ENCODE assay signal across 22 cellular contexts in genomic region chr14:59075503-59075902, GRCh38.
DNase-seq lines count a peak whose midpoint lies in the region; ATAC-seq, FAIRE-seq and TF ChIP-seq lines count a peak whose summit lies in the region.
"Had no signal": no experiment of that assay in that cellular context is flagged by ENCODE, and none has a peak within 500 bp of the region (broad histone marks: within the 10 kb centered on the region; RNA-seq: fewer than 3 reads in every experiment).

No MANE protein-coding gene starts in this region.

- no peak overlapping the region for H4K91ac ChIP-seq in H1 (replicated peaks; ENCODE audit: insufficient read length, low read length)

- in situ Hi-C loops in HepG2 (cut with HindIII; ENCODE audit: extremely low pct_ligation_motif_present, low pct_unique_long_range_greater_than_20kb): no loop called here

- TF ChIP-seq POLR2A in H1 (IDR thresholded peaks at IDR 0.05; ENCODE audit: control extremely low read depth in 1 of 2, low read depth in 2 of 2, low read length in 2 of 2): no peak
- TF ChIP-seq POLR2A in HepG2 (IDR thresholded peaks at IDR 0.05; ENCODE audit: insufficient read depth in 1 of 2, low read depth in 2 of 2, low read length in 2 of 2): no peak
- TF ChIP-seq POLR2A in ovary (IDR thresholded peaks at IDR 0.05): no peak
- TF ChIP-seq POLR2A in esophagus muscularis mucosa (IDR thresholded peaks at IDR 0.05; ENCODE audit: low read depth): no peak

- H2AFZ ChIP-seq in H1 (ENCODE audit: low read length): no peak overlapping the region
- H2AFZ ChIP-seq in HepG2 (ENCODE audit: low read length): no peak overlapping the region
- H2AFZ ChIP-seq: GM23248 had no signal

- no peaks in the 10 kb centered on the region for H3K9me3 Mint-ChIP-seq in Calu3 (ENCODE audit: low read depth, unreplicated experiment)
- H3K9me3 Mint-ChIP-seq: CD4-positive, alpha-beta T cell; HFFc6 had no signal

- CTCF ChIA-PET in Calu3 (lab: Charles Lee) (no interaction called here), H1 (lab: Charles Lee; ENCODE audit: partially characterized antibody) (no interaction called here), HepG2 (lab: Yijun Ruan, JAX; ENCODE audit: low intra/inter-chr PET ratio, low total read pairs) (no interaction called here)

- H2BK12ac ChIP-seq in H1 (ENCODE audit: low read depth, low read length): 0 out of 2 replicates have a peak overlapping the region, but pooled peaks have one; percentile 9

- intact Hi-C loops in Calu3 (cut with micrococcal nuclease; ENCODE audit: unreplicated experiment): no loop called here
- intact Hi-C loops in HepG2 (cut with micrococcal nuclease; ENCODE audit: unreplicated experiment): no loop called here
- intact Hi-C loops in ovary (cut with DNase I): no loop called here
- intact Hi-C loops in esophagus muscularis mucosa (cut with DNase I): no loop called here

- TF ChIP-seq EP300 in H1 (IDR thresholded peaks at IDR 0.05; ENCODE audit: borderline replicate concordance in 1 of 2, low read depth in 2 of 2, low read length in 2 of 2) (no peak), HepG2 (IDR thresholded peaks at IDR 0.05; ENCODE audit: low read depth in 2 of 2, low read length in 2 of 2) (no peak), HepG2 (CRISPR knock-in tag; IDR thresholded peaks at IDR 0.05; ENCODE audit: borderline replicate concordance) (no peak), ovary (IDR thresholded peaks at IDR 0.05) (no peak), esophagus muscularis mucosa (IDR thresholded peaks at IDR 0.05) (no peak)

- H4K5ac ChIP-seq in H1 (ENCODE audit: insufficient read length, low read depth, low read length): no peak overlapping the region

- no peak overlapping the region for H3K27ac Mint-ChIP-seq in Calu3 (ENCODE audit: unreplicated experiment)
- H3K27ac Mint-ChIP-seq: CD4-positive, alpha-beta T cell; HFFc6 had no signal

- DNase-seq in Calu3 (peak; percentile 37), H1 (ENCODE audit: low read depth in 1 of 2, low spot score in 2 of 2) (no peak), HepG2 (ENCODE audit: low spot score) (no peak), small intestine (peak; percentile 66), inferior parietal cortex (ENCODE audit: extremely low spot score) (no peak), ovary (no peak), esophagus muscularis mucosa (ENCODE audit: extremely low spot score) (no peak)
- DNase-seq: AML-193; Caco-2; CD4-positive, alpha-beta T cell; DMS153; DMS79; GDM1; GM23248; H7; HFFc6 had no signal

- WGBS in H1 (ENCODE audit: extremely low coverage in 1 of 2, insufficient coverage in 1 of 2, insufficient read length in 1 of 2, insufficient replicate concordance in 2 of 2, low coverage in 1 of 2, low lambda C conversion rate in 2 of 2, missing lambda C conversion rate in 1 of 2), 2 experiments: 82% methylated on average over 2 of the region's 2 CpGs; no CpG with 5 or more reads in 1 of the 2 experiments
- 0% methylated on average over 2 of the region's 2 CpGs for WGBS in HepG2 (ENCODE audit: low lambda C conversion rate)
- WGBS in small intestine, 3 donors: 7 to 67% (median 39%) methylated on average over 2 of the region's 2 CpGs
- WGBS in ovary, 3 donors: 89 to 94% (median 90%) methylated on average over 2 of the region's 2 CpGs
- WGBS in esophagus muscularis mucosa: 92% methylated on average over 2 of the region's 2 CpGs

- no peaks in the 10 kb centered on the region for H3K23me2 ChIP-seq in H1 (ENCODE audit: low read depth, low read length)

- H3K79me1 ChIP-seq in H1 (ENCODE audit: low read depth, low read length): no peaks in the 10 kb centered on the region

- no peaks in the 10 kb centered on the region for H3K4me1 ChIP-seq in H1 (replicated peaks in 1 of 4; ENCODE audit: control insufficient read depth in 3 of 4, insufficient read depth in 4 of 4, low read length in 3 of 4)
- H3K4me1 ChIP-seq in HepG2 (ENCODE audit: insufficient read depth, low read length): peaks cover 8% of the 10 kb centered on the region
- H3K4me1 ChIP-seq in small intestine (ENCODE audit: control insufficient read depth in 2 of 2, insufficient read depth in 1 of 2, low read depth in 1 of 2, low read length in 1 of 2): peaks cover 2 to 6% of the 10 kb centered on the region in 2 donors
- no peaks in the 10 kb centered on the region for H3K4me1 ChIP-seq in ovary (ENCODE audit: insufficient read depth)
- no peaks in the 10 kb centered on the region for H3K4me1 ChIP-seq in esophagus muscularis mucosa
- H3K4me1 ChIP-seq: A549 had no signal

- TF ChIP-seq RAD21 in H1 (IDR thresholded peaks at IDR 0.05 in 1 of 2, conservative IDR thresholded peaks at IDR 0.05 in 1 of 2; ENCODE audit: low read depth in 2 of 2, low read length in 2 of 2) (no peak), HepG2 (CRISPR knock-in tag; IDR thresholded peaks at IDR 0.05) (no peak)

- no peak overlapping the region for H2BK20ac ChIP-seq in H1 (ENCODE audit: low read length)

- no peak for FAIRE-seq in H1 (lab: Jason Lieb, UNC)
- no peak for FAIRE-seq in HepG2 (lab: Jason Lieb, UNC)
- FAIRE-seq in small intestine (lab: Jason Lieb, UNC): no peak
- FAIRE-seq: A549, GM12892, GM18507 had no signal

- H2AK5ac ChIP-seq in H1 (ENCODE audit: low read depth, low read length): no peak overlapping the region

- no peaks in the 10 kb centered on the region for H3K36me3 Mint-ChIP-seq in Calu3 (ENCODE audit: insufficient read depth, unreplicated experiment)

- H3K18ac ChIP-seq in H1 (ENCODE audit: extremely low read depth, low read length): no peak overlapping the region

- H3K27ac ChIP-seq in H1 (ENCODE audit: low read depth, low read length): no peak overlapping the region
- H3K27ac ChIP-seq in HepG2 (ENCODE audit: extremely low read length, insufficient read depth, low read length): no peak overlapping the region
- H3K27ac ChIP-seq in small intestine (ENCODE audit: low read depth in 1 of 2, low read length in 1 of 2): no peak overlapping the region
- no peak overlapping the region for H3K27ac ChIP-seq in ovary
- H3K27ac ChIP-seq in esophagus muscularis mucosa (replicated peaks in 1 of 4): no peak overlapping the region
- H3K27ac ChIP-seq: 22Rv1, A549, C4-2B, GM23248 had no signal

- H3K4me3 Mint-ChIP-seq in Calu3 (ENCODE audit: low read depth, unreplicated experiment): no peak overlapping the region
- H3K4me3 Mint-ChIP-seq: CD4-positive, alpha-beta T cell; HFFc6 had no signal

- no peak overlapping the region for H3K4me2 ChIP-seq in H1 (ENCODE audit: insufficient read depth in 1 of 2, low read depth in 2 of 2, low read length in 2 of 2)
- 0 out of 2 replicates have a peak overlapping the region, but pooled peaks have one; percentile 3 for H3K4me2 ChIP-seq in HepG2 (ENCODE audit: low read depth, low read length)
- H3K4me2 ChIP-seq: A549 had no signal

- H3K9ac ChIP-seq in H1 (replicated peaks in 1 of 4; ENCODE audit: extremely low read depth in 1 of 4, low read depth in 3 of 4, low read length in 3 of 4) (no peak overlapping the region), HepG2 (ENCODE audit: insufficient read depth, low read depth, low read length) (no peak overlapping the region)
- H3K9ac ChIP-seq: GM23248 had no signal

- H3K27me3 Mint-ChIP-seq in Calu3 (ENCODE audit: unreplicated experiment): no peaks in the 10 kb centered on the region

- no peaks in the 10 kb centered on the region for H3K79me2 ChIP-seq in H1 (ENCODE audit: control insufficient read depth in 1 of 2, insufficient read depth in 2 of 2, low read length in 2 of 2)
- H3K79me2 ChIP-seq in HepG2 (ENCODE audit: insufficient read depth, low read length): no peaks in the 10 kb centered on the region

- H3K9me3 ChIP-seq in H1 (ENCODE audit: insufficient read depth in 2 of 2, low read depth in 1 of 2, low read length in 1 of 2): no peaks in the 10 kb centered on the region
- H3K9me3 ChIP-seq in HepG2 (ENCODE audit: low read length): no peaks in the 10 kb centered on the region
- H3K9me3 ChIP-seq in small intestine (ENCODE audit: control insufficient read depth, low read depth): no peaks in the 10 kb centered on the region
- no peaks in the 10 kb centered on the region for H3K9me3 ChIP-seq in ovary
- no peaks in the 10 kb centered on the region for H3K9me3 ChIP-seq in esophagus muscularis mucosa
- H3K9me3 ChIP-seq: A549 had no signal

- no peak overlapping the region for H2BK5ac ChIP-seq in H1 (ENCODE audit: low read depth, low read length)

- H4K8ac ChIP-seq in H1 (ENCODE audit: extremely low read depth, insufficient read depth, low read length): no peak overlapping the region

- no peak overlapping the region for H3K23ac ChIP-seq in H1 (ENCODE audit: insufficient read length)

- POLR2A ChIA-PET in H1 (lab: Charles Lee; ENCODE audit: partially characterized antibody): no interaction called here
- POLR2A ChIA-PET in HepG2 (lab: Yijun Ruan, JAX): no interaction called here

- H3K14ac ChIP-seq in H1 (ENCODE audit: insufficient read length): no peak overlapping the region

- no peaks in the 10 kb centered on the region for H3K27me3 ChIP-seq in H1 (replicated peaks in 1 of 4; ENCODE audit: control insufficient read depth in 3 of 4, extremely low read depth in 1 of 4, insufficient read depth in 3 of 4, low read length in 3 of 4)
- H3K27me3 ChIP-seq in HepG2 (ENCODE audit: control insufficient read depth in 1 of 2, insufficient read depth in 2 of 2, low read length in 2 of 2): 0 out of 5 replicates have a peak, but pooled peaks cover 0 to 2% of the 10 kb centered on the region in 2 experiments
- no peaks in the 10 kb centered on the region for H3K27me3 ChIP-seq in small intestine (ENCODE audit: control insufficient read depth in 2 of 2, insufficient read depth in 2 of 2, low read length in 2 of 2)
- H3K27me3 ChIP-seq in ovary: no peaks in the 10 kb centered on the region
- H3K27me3 ChIP-seq in esophagus muscularis mucosa: no peaks in the 10 kb centered on the region

- no peak overlapping the region for H2BK15ac ChIP-seq in H1 (ENCODE audit: low read length)

- H3K4me1 Mint-ChIP-seq in Calu3 (ENCODE audit: low read depth, unreplicated experiment): peaks cover 9% of the 10 kb centered on the region

- no peak overlapping the region for H3K56ac ChIP-seq in H1 (replicated peaks; ENCODE audit: insufficient read length, low read depth, low read length)

- H3K4ac ChIP-seq in H1 (replicated peaks; ENCODE audit: insufficient read length, low read depth, low read length): no peak overlapping the region

- no peak overlapping the region for H3K4me3 ChIP-seq in H1 (ENCODE audit: extremely low read depth in 1 of 4, insufficient read depth in 2 of 4, low read depth in 3 of 4, low read length in 4 of 4)
- no peak overlapping the region for H3K4me3 ChIP-seq in HepG2 (replicated peaks in 1 of 3; ENCODE audit: insufficient read depth in 1 of 3, low read depth in 2 of 3, low read length in 3 of 3)
- H3K4me3 ChIP-seq in small intestine (ENCODE audit: low read depth in 1 of 2, low read length in 2 of 2): no peak overlapping the region
- no peak overlapping the region for H3K4me3 ChIP-seq in ovary
- no peak overlapping the region for H3K4me3 ChIP-seq in esophagus muscularis mucosa
- H3K4me3 ChIP-seq: A549, GM23248 had no signal

- ATAC-seq in HepG2: peak; percentile 98
- ATAC-seq: A549, HCT116 had no signal

- no peak overlapping the region for H2BK120ac ChIP-seq in H1 (replicated peaks; ENCODE audit: low read depth, low read length)

- TF ChIP-seq CTCF in Calu3 (IDR thresholded peaks at IDR 0.05; ENCODE audit: unreplicated experiment): no peak
- TF ChIP-seq CTCF in H1 (IDR thresholded peaks at IDR 0.05; ENCODE audit: control extremely low read depth in 1 of 3, insufficient read depth in 1 of 3, low read depth in 1 of 3, low read length in 3 of 3): no peak
- TF ChIP-seq CTCF in HepG2 (CRISPR knock-in tag; IDR thresholded peaks at IDR 0.05): no peak
- TF ChIP-seq CTCF in ovary (IDR thresholded peaks at IDR 0.05): no peak
- no peak for TF ChIP-seq CTCF in esophagus muscularis mucosa (IDR thresholded peaks at IDR 0.05)

- no TSS peak for BruUV-seq in Calu3 (replicated peaks; lab: Mats Ljungman, UMichigan)
- BruUV-seq in HepG2 (replicated peaks; lab: Mats Ljungman, UMichigan): no TSS peak

- H3K36me3 ChIP-seq in H1 (ENCODE audit: control insufficient read depth in 2 of 4, insufficient read depth in 4 of 4, low read length in 3 of 4) (no peaks in the 10 kb centered on the region), HepG2 (replicated peaks in 1 of 2; ENCODE audit: control insufficient read depth in 1 of 2, insufficient read depth in 2 of 2, low read length in 2 of 2) (no peaks in the 10 kb centered on the region), small intestine (ENCODE audit: control insufficient read depth in 2 of 2, insufficient read depth in 2 of 2, low read length in 2 of 2) (no peaks in the 10 kb centered on the region), ovary (no peaks in the 10 kb centered on the region), esophagus muscularis mucosa (no peaks in the 10 kb centered on the region)

- H4K20me1 ChIP-seq in H1 (replicated peaks in 1 of 2; ENCODE audit: control insufficient read depth in 1 of 2, insufficient read depth in 2 of 2, low read length in 2 of 2): no peaks in the 10 kb centered on the region
- no peaks in the 10 kb centered on the region for H4K20me1 ChIP-seq in HepG2 (ENCODE audit: insufficient read depth, low read length)

Comparison
In these comparisons a context has a peak if more than half of its experiments do, and no peak if none do; other contexts are left out.
1. DNase-seq: peak in Calu3 (single experiment) and small intestine (single experiment); none in H1 (0 of 2), HepG2 (single experiment), inferior parietal cortex (single experiment), ovary (0 of 5) and esophagus muscularis mucosa (single experiment).